ENCODE assay signal across 7 cellular contexts in the genomic region with DNA sequence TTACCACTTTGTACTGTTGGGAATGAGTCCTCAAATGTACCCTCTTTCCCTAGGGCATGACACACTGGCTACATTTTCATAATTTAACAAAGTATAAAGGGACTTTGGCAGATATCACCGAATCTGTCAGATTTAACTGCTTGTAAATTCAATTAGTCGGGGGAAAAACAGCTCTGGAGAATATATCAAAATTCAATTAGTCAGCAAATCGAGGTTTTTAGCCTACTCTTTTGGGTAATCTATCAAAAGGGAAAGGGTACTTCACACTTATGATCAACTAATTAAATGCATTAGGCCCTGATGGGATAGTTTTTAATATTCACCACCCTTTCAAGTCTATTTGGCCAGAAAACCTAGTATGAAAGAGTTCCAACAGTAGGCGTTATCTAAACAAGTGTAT.
"Had no signal": no experiment of that assay in that cellular context is flagged by ENCODE, and none has a peak within 500 bp of the region (broad histone marks: within the 10 kb centered on the region; RNA-seq: fewer than 3 reads in every experiment).

No MANE protein-coding gene starts in this region.

- FAIRE-seq: HepG2, HTR-8/SVneo, K562 had no signal

- ATAC-seq: HepG2, K562 had no signal

- DNase-seq: KBM-7, KG1 had no signal

- H3K4me3 ChIP-seq: K562 had no signal

- H3K27ac ChIP-seq: HL-60, KMS-11 had no signal

- H3K9ac ChIP-seq: KMS-11 had no signal

- H3K4me2 ChIP-seq: KMS-11 had no signal
